In the genomic region with DNA sequence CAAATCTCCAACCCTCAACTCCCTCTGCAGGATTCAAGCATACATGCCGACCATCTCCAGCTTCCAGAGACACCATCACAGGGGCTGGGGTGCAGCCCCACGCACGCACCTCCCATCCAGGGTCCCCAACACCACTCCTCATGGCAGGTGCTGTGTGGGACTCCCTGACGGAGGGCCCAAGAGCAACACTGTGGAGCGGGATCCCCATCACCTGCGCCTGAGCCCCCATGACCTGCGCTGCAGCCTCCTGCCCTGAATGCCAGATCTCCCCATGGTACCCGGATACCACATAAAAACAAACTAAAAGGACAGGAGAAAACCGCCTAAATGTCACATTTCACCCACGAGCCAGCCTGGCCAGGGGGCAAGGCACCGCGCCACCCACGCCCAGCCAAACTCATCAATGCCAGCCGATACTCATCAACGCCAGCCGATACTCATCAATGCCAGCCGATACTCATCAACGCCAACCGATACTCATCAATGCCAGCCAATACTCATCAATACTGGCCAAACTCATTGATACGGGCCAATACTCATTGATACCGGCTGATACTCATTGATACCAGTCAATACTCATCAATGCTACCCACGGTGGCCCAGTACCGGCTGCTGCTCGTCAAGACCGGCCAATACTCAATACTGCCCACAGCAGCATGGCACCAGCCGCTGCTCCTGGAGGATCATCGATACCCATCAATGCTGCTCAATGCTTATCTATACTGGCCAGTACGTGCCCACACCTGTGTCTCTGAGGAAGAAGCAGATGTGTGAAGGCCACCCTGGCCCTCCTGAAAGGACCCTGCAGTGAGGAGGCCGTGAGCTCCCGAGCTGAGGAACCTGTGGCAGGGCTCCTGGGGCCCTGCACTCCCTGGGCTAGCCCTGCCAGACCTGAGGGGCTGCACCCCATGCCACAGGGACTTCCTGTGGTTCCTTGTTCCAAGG, we compare ENCODE assay signal across 14 cellular contexts. TPM values are rescaled to one million over a fixed set of nuclear protein-coding genes. Genes with fewer than 3 reads are reported as not detected.
DNase-seq lines count a peak whose midpoint lies in the region; ATAC-seq and TF ChIP-seq lines count a peak whose summit lies in the region.
"Had no signal": no experiment of that assay in that cellular context is flagged by ENCODE, and none has a peak within 500 bp of the region (broad histone marks: within the 10 kb centered on the region; RNA-seq: fewer than 3 reads in every experiment).

No MANE protein-coding gene starts in this region.

- no peaks in the 10 kb centered on the region for H3K9me3 ChIP-seq in neural progenitor cell (ENCODE audit: low read depth)

- TF ChIP-seq CTCF in C4-2B (conservative IDR thresholded peaks at IDR 0.05) (no peak), GM13977 (IDR thresholded peaks at IDR 0.05; ENCODE audit: extremely low read depth, insufficient read depth, missing control alignments) (no peak), coronary artery (IDR thresholded peaks at IDR 0.05) (no peak), neural progenitor cell (IDR thresholded peaks at IDR 0.05) (no peak)

- no peak for ATAC-seq in GM18502 (IDR thresholded peaks at IDR 0.05; ENCODE audit: poor library complexity, unreplicated experiment)
- ATAC-seq: Panc1 had no signal

- H3K36me3 Mint-ChIP-seq in neural progenitor cell, result peaks cover 25% of the 10 kb centered on the region

- in situ Hi-C loops in GM13977 (cut with MboI; ENCODE audit: low pct_unique_long_range_greater_than_20kb, low sequenced_read_pairs, unreplicated experiment), result no loop called here

- DNase-seq in GM13977 (ENCODE audit: low spot score), result peak; percentile 25
- DNase-seq in coronary artery (ENCODE audit: low spot score), result peak; percentile 64
- DNase-seq in neural progenitor cell (ENCODE audit: low spot score), result no peak
- DNase-seq in T-helper 1 cell, result no peak
- no peak for DNase-seq in GM19238 (ENCODE audit: insufficient read length, low spot score)
- DNase-seq: NCI-H1105; NCI-H524; stimulated activated CD4-positive, alpha-beta T cell treated with anti-CD3 and anti-CD28 coated beads, Interleukin-4, amount 100 ng/mL, for 1 hour; stimulated activated naive CD4-positive, alpha-beta T cell treated with Interleukin-2 at 50 U/mL for 16 hours; T-helper 9 cell had no signal

- no peaks in the 10 kb centered on the region for H3K9me3 Mint-ChIP-seq in neural progenitor cell
- H3K9me3 Mint-ChIP-seq: dendritic cell treated with granulocyte-macrophage colony-stimulating factor and Interleukin-4, amounts not matched to agents 40 ng/mL and 50 ng/mL, for 4 days had no signal

- no peak overlapping the region for H3K4me3 ChIP-seq in coronary artery
- H3K4me3 ChIP-seq in neural progenitor cell, result no peak overlapping the region

- no peaks in the 10 kb centered on the region for H3K27me3 ChIP-seq in neural progenitor cell

- peaks cover 11% of the 10 kb centered on the region for H3K27me3 Mint-ChIP-seq in neural progenitor cell (ENCODE audit: insufficient read depth, low read depth)
- H3K27me3 Mint-ChIP-seq: dendritic cell treated with granulocyte-macrophage colony-stimulating factor and Interleukin-4, amounts not matched to agents 40 ng/mL and 50 ng/mL, for 4 days had no signal

- H3K27ac ChIP-seq in C4-2B (peak overlapping the region; percentile 98), coronary artery (no peak overlapping the region), neural progenitor cell (no peak overlapping the region)

- no peaks in the 10 kb centered on the region for H3K36me3 ChIP-seq in neural progenitor cell

- H3K9ac ChIP-seq in neural progenitor cell, result no peak overlapping the region

- peaks cover 93% of the 10 kb centered on the region for H3K79me2 ChIP-seq in neural progenitor cell (ENCODE audit: low read depth)

- peaks cover 15% of the 10 kb centered on the region for H3K4me1 Mint-ChIP-seq in neural progenitor cell

- H3K4me2 ChIP-seq in neural progenitor cell, result no peak overlapping the region

- peak overlapping the region; percentile 84 for H3K27ac Mint-ChIP-seq in neural progenitor cell

- no peak overlapping the region for H2AFZ ChIP-seq in neural progenitor cell (replicated peaks)

- peaks cover 87% of the 10 kb centered on the region for H4K20me1 ChIP-seq in neural progenitor cell (ENCODE audit: low read depth)

- H3F3A ChIP-seq in neural progenitor cell (ENCODE audit: low read depth), result no peaks in the 10 kb centered on the region

- peak overlapping the region; percentile 3 for H3K4me3 Mint-ChIP-seq in neural progenitor cell
- H3K4me3 Mint-ChIP-seq: dendritic cell treated with granulocyte-macrophage colony-stimulating factor and Interleukin-4, amounts not matched to agents 40 ng/mL and 50 ng/mL, for 4 days had no signal

- peaks cover 10% of the 10 kb centered on the region for H3K4me1 ChIP-seq in neural progenitor cell

RNA-seq across cellular contexts. Expression of gene CTBP1, which starts 6.2 kb away (rescaled TPM):
- 171 and 243 TPM in 2 replicates for total RNA-seq in neural progenitor cell (ENCODE audit: low replicate concordance)

RNA-seq across cellular contexts. Expression of gene MAEA, which starts 46.9 kb away (rescaled TPM):
- 38.2 and 68.6 TPM in 2 replicates for total RNA-seq in neural progenitor cell (ENCODE audit: low replicate concordance)

Comparison
In these comparisons a context has a peak if more than half of its experiments do, and no peak if none do; other contexts are left out.
1. DNase-seq: peak in GM13977 (single experiment) and coronary artery (single experiment); none in neural progenitor cell (single experiment), T-helper 1 cell (0 of 5) and GM19238 (single experiment).